8 cellular contexts compared by ENCODE assay signal in genomic region chr1:23799570-23800395, GRCh38. TPM values are rescaled to one million over a fixed set of nuclear protein-coding genes. Genes with fewer than 3 reads are reported as not detected.
DNase-seq lines count a peak whose midpoint lies in the region; ATAC-seq lines count a peak whose summit lies in the region.

No MANE protein-coding gene starts in this region.

- DNase-seq in EL (peak; percentile 80), NCI-H2029 treated with DMSO at 0.1 percent for 48 hours (lab: John Stamatoyannopoulos, UW) (peak; percentile 36), left ventricle myocardium superior (peak; percentile 55), renal cortical epithelial cell (ENCODE audit: low read depth) (peak; percentile 93), T-helper 9 cell (no peak), globus pallidus (ENCODE audit: low spot score) (no peak)

- peaks cover 2% of the 10 kb centered on the region for H3K36me3 Mint-ChIP-seq in activated naive CD8-positive, alpha-beta T cell

- H3K4me3 Mint-ChIP-seq in activated naive CD8-positive, alpha-beta T cell: peak overlapping the region; percentile 98

- H3K9me3 Mint-ChIP-seq in activated naive CD8-positive, alpha-beta T cell (ENCODE audit: low read depth): no peaks in the 10 kb centered on the region

- peak; percentile 6 for ATAC-seq in GM21723 (IDR thresholded peaks at IDR 0.05; ENCODE audit: unreplicated experiment)
- peak; percentile 39 for ATAC-seq in left ventricle myocardium superior

- intact Hi-C loops in left ventricle myocardium superior (cut with micrococcal nuclease): no loop called here

- no peaks in the 10 kb centered on the region for H3K27me3 Mint-ChIP-seq in activated naive CD8-positive, alpha-beta T cell

- peaks cover 10% of the 10 kb centered on the region for H3K4me1 Mint-ChIP-seq in activated naive CD8-positive, alpha-beta T cell (ENCODE audit: low read depth)

- H3K27ac Mint-ChIP-seq in activated naive CD8-positive, alpha-beta T cell: peak overlapping the region; percentile 81

RNA-seq across cellular contexts. Expression of gene GALE, which starts 0.8 kb away (rescaled TPM):
- 5.1 TPM for total RNA-seq in left ventricle myocardium superior
- total RNA-seq in renal cortical epithelial cell: 54.1 and 101 TPM in 2 replicates

RNA-seq across cellular contexts. Expression of gene LYPLA2, which starts 8.8 kb away (rescaled TPM):
- total RNA-seq in left ventricle myocardium superior (28.9 TPM), renal cortical epithelial cell (111 and 150 TPM in 2 replicates)

RNA-seq across cellular contexts. Expression of gene PITHD1, which starts 21.6 kb away (rescaled TPM):
- total RNA-seq in left ventricle myocardium superior (44.7 TPM), renal cortical epithelial cell (40.5 and 40.8 TPM in 2 replicates)

RNA-seq across cellular contexts. Expression of gene HMGCL, which starts 25.4 kb away (rescaled TPM):
- total RNA-seq in left ventricle myocardium superior (33.5 TPM), renal cortical epithelial cell (60.8 and 63.7 TPM in 2 replicates)

RNA-seq across cellular contexts. Expression of gene ELOA, which starts 56.5 kb away (rescaled TPM):
- total RNA-seq in left ventricle myocardium superior (35.8 TPM), renal cortical epithelial cell (20.0 and 28.1 TPM in 2 replicates)

Comparison
In these comparisons a context has a peak if more than half of its experiments do, and no peak if none do; other contexts are left out.
1. DNase-seq: peak in EL (single experiment), NCI-H2029 treated with DMSO at 0.1 percent for 48 hours (single experiment), left ventricle myocardium superior (single experiment) and renal cortical epithelial cell (single experiment); none in T-helper 9 cell (single experiment) and globus pallidus (single experiment).